Comparison of ENCODE assay signal across 13 cellular contexts in genomic region chr17:78977992-78978973, GRCh38. TPM values are rescaled to one million over a fixed set of nuclear protein-coding genes. Genes with fewer than 3 reads are reported as not detected.
DNase-seq lines count a peak whose midpoint lies in the region; ATAC-seq and TF ChIP-seq lines count a peak whose summit lies in the region.
"Had no signal": no experiment of that assay in that cellular context is flagged by ENCODE, and none has a peak within 500 bp of the region (broad histone marks: within the 10 kb centered on the region; RNA-seq: fewer than 3 reads in every experiment).

No MANE protein-coding gene starts in this region.

- no peak for ATAC-seq in GM21717 (IDR thresholded peaks at IDR 0.05; ENCODE audit: unreplicated experiment)

- H3K4me3 ChIP-seq in SK-N-SH (ENCODE audit: low read depth in 2 of 2, low read length in 1 of 2) (peak overlapping the region; percentile 44 to 68), fibroblast of villous mesenchyme (ENCODE audit: low read depth, low read length) (peak overlapping the region; percentile 65), retinal pigment epithelial cell (ENCODE audit: low read length) (peak overlapping the region; percentile 60)

- peak overlapping the region in 1 of 2 experiments; percentile 56; a peak in 1 of 4 replicates for H3K27ac ChIP-seq in SK-N-SH (ENCODE audit: low read depth in 2 of 2, low read length in 1 of 2)
- H3K27ac ChIP-seq: 22Rv1 had no signal

- peak overlapping the region; percentile 74; the same call in 1 of the 2 replicates for H3K9ac ChIP-seq in SK-N-SH

- 74% methylated on average over 15 of the region's 21 CpGs for WGBS in SK-N-SH (ENCODE audit: low lambda C conversion rate)

- TF ChIP-seq RAD21 in SK-N-SH (IDR thresholded peaks at IDR 0.05; ENCODE audit: low read length) = 0 out of 2 replicates have a peak, but pooled peaks have one; percentile 23

- H3K79me2 ChIP-seq in SK-N-SH (ENCODE audit: insufficient read depth) = peaks cover 29% of the 10 kb centered on the region

- DNase-seq in DMS 273 (lab: John Stamatoyannopoulos, UW; ENCODE audit: unreplicated experiment) = peak; percentile 41
- DNase-seq in DMS 273 treated with DMSO at 0.1 percent for 48 hours (lab: John Stamatoyannopoulos, UW) = no peak
- DNase-seq in SK-N-SH = peak; percentile 78
- DNase-seq in fibroblast of villous mesenchyme (ENCODE audit: low read depth) = no peak
- no peak for DNase-seq in retinal pigment epithelial cell (ENCODE audit: low read depth)
- no peak for DNase-seq in 8988T
- no peak for DNase-seq in putamen (ENCODE audit: low spot score)
- DNase-seq: amniotic stem cell, HCEC 1CT, KBM-7 had no signal

- TF ChIP-seq EP300 in SK-N-SH (IDR thresholded peaks at IDR 0.05; ENCODE audit: borderline replicate concordance in 1 of 2, low read depth in 1 of 2, low read length in 1 of 2) = no peak

- H3K27me3 ChIP-seq in SK-N-SH (ENCODE audit: insufficient read depth) = no peaks in the 10 kb centered on the region

- TF ChIP-seq CTCF in SK-N-SH (IDR thresholded peaks at IDR 0.05) = peak; percentile 32
- peak; percentile 6 for TF ChIP-seq CTCF in fibroblast of villous mesenchyme (IDR thresholded peaks at IDR 0.05; ENCODE audit: insufficient read depth, low read depth, low read length)
- peak; percentile 28 for TF ChIP-seq CTCF in retinal pigment epithelial cell (conservative IDR thresholded peaks at IDR 0.05; ENCODE audit: low read depth, low read length)

- no peaks in the 10 kb centered on the region; the same call in 1 of the 2 replicates for H4K20me1 ChIP-seq in SK-N-SH (ENCODE audit: insufficient read depth)

- peaks cover 20 to 63% of the 10 kb centered on the region in 2 experiments; a peak in 3 of 4 replicates for H3K4me1 ChIP-seq in SK-N-SH (ENCODE audit: control insufficient read depth in 1 of 2, insufficient read depth in 2 of 2, low read depth in 1 of 2, low read length in 1 of 2)

- H3K9me3 ChIP-seq in SK-N-SH = no peaks in the 10 kb centered on the region
- H3K9me3 ChIP-seq: thoracic aorta had no signal

- POLR2A ChIA-PET in SK-N-SH (lab: Yijun Ruan, JAX) = interaction anchor here (1.4 to 1.7 kb wide), 2 partner anchors 20 to 49 kb away, joined by 4 to 6 read pairs; no protein-coding TSS in a partner anchor

- peak overlapping the region; percentile 94 for H3K4me2 ChIP-seq in SK-N-SH

- no peaks in the 10 kb centered on the region for H3K9me2 ChIP-seq in SK-N-SH

- H2AFZ ChIP-seq in SK-N-SH (ENCODE audit: low read depth) = no peak overlapping the region

- peaks cover 15% of the 10 kb centered on the region for H3F3A ChIP-seq in SK-N-SH (replicated peaks; ENCODE audit: insufficient read depth)

- CTCF ChIA-PET in SK-N-SH (lab: Yijun Ruan, JAX) = interaction anchor here (0.6 to 26.0 kb wide), 13 partner anchors 9 to 436 kb away, joined by 3 to 458 read pairs (median 4); no protein-coding TSS in a partner anchor

- peaks cover 0 to 25% of the 10 kb centered on the region in 2 experiments for H3K36me3 ChIP-seq in SK-N-SH (replicated peaks in 1 of 2; ENCODE audit: control insufficient read depth in 1 of 2, insufficient read depth in 2 of 2, low read length in 1 of 2)
- H3K36me3 ChIP-seq: thoracic aorta had no signal

TF ChIP-seq in SK-N-SH, 30 proteins besides CTCF, POLR2A, EP300 and RAD21:
- peak; percentile 15 for TF ChIP-seq CHD2 (IDR thresholded peaks at IDR 0.05; ENCODE audit: low read length, partially characterized antibody)
- no peak for TF ChIP-seq RCOR1 (IDR thresholded peaks at IDR 0.05; ENCODE audit: low read length)

RNA-seq across cellular contexts. Expression of gene LGALS3BP, which starts 1.4 kb away (rescaled TPM):
- 272 and 579 TPM in 2 replicates for polyA plus RNA-seq in SK-N-SH (2012; rRNA removed)
- polyA plus RNA-seq in SK-N-SH (2012; cell fraction: cytosol; rRNA removed) = 169 and 266 TPM in 2 replicates
- polyA plus RNA-seq in SK-N-SH (2012; cell fraction: nucleus; rRNA removed) = 757 and 838 TPM in 2 replicates
- total RNA-seq in fibroblast of villous mesenchyme = 297 and 325 TPM in 2 replicates

RNA-seq across cellular contexts. Expression of gene CANT1, which starts 31.3 kb away (rescaled TPM):
- 83.8 and 87.4 TPM in 2 replicates for polyA plus RNA-seq in SK-N-SH (2012; rRNA removed)
- polyA plus RNA-seq in SK-N-SH (2012; cell fraction: cytosol; rRNA removed) = 47.2 and 67.5 TPM in 2 replicates
- polyA plus RNA-seq in SK-N-SH (2012; cell fraction: nucleus; rRNA removed) = 55.9 and 68.2 TPM in 2 replicates
- 49.6 and 63.9 TPM in 2 replicates for total RNA-seq in fibroblast of villous mesenchyme

RNA-seq across cellular contexts. Expression of gene C1QTNF1, which starts 45.7 kb away (rescaled TPM):
- polyA plus RNA-seq in SK-N-SH (2012; rRNA removed) = 11.6 and 14.3 TPM in 2 replicates
- 5.3 and 10.0 TPM in 2 replicates for polyA plus RNA-seq in SK-N-SH (2012; cell fraction: cytosol; rRNA removed)
- polyA plus RNA-seq in SK-N-SH (2012; cell fraction: nucleus; rRNA removed) = 9.1 and 10.1 TPM in 2 replicates
- 28.3 and 63.5 TPM in 2 replicates for total RNA-seq in fibroblast of villous mesenchyme

RNA-seq across cellular contexts. Expression of gene TIMP2, which starts 53.1 kb away (rescaled TPM):
- polyA plus RNA-seq in SK-N-SH (2012; rRNA removed) = 256 and 441 TPM in 2 replicates
- 528 and 616 TPM in 2 replicates for polyA plus RNA-seq in SK-N-SH (2012; cell fraction: cytosol; rRNA removed)
- 334 and 427 TPM in 2 replicates for polyA plus RNA-seq in SK-N-SH (2012; cell fraction: nucleus; rRNA removed)
- 157 and 189 TPM in 2 replicates for total RNA-seq in fibroblast of villous mesenchyme

Comparison
In these comparisons a context has a peak if more than half of its experiments do, and no peak if none do; other contexts are left out.
1. DNase-seq: peak in DMS 273 (single experiment) and SK-N-SH (single experiment); none in DMS 273 treated with DMSO at 0.1 percent for 48 hours (single experiment), fibroblast of villous mesenchyme (single experiment), retinal pigment epithelial cell (single experiment), 8988T (single experiment) and putamen (single experiment).
2. Peak in every context shown above with its lines, with median percentiles within 50 percentile points of each other: H3K4me3 ChIP-seq and CTCF ChIP-seq.